Comparison of ENCODE assay signal across 8 cellular contexts in genomic region chr17:42997984-42998938, GRCh38. TPM values are rescaled to one million over a fixed set of nuclear protein-coding genes. Genes with fewer than 3 reads are reported as not detected.
DNase-seq lines count a peak whose midpoint lies in the region; ATAC-seq and TF ChIP-seq lines count a peak whose summit lies in the region.

Gene RPL27 (plus strand): TSS chr17:42998419. CDS start chr17:42998751, 332 bp downstream.

- intact Hi-C loops in activated T-helper 2 cell treated with anti-CD3 and anti-CD28 coated beads, Interferon-gamma antibody, Interleukin-2, Interleukin-4, amounts not matched to agents 10 μg/mL and 5 μg/mL and 100 μg/mL, durations not matched to agents 14 hours and 24 hours and 36 hours (cut with micrococcal nuclease), result loop anchor here (1.0 to 10.0 kb wide), 5 partner anchors 8 to 423 kb away; partner anchors contain the start of genes AARSD1, IFI35, NBR1 and PSMC3IP

- H2AFZ ChIP-seq in GM23338, result peak within 1 kb of the TSS; percentile 74; the same call in 1 of the 2 replicates

- H3K27ac ChIP-seq in GM23338 (ENCODE audit: low read depth) (peak within 1 kb of the TSS; percentile 88), RWPE1 (peak within 1 kb of the TSS; percentile 89)

- H3K4me3 Mint-ChIP-seq in GM23338, result peak within 1 kb of the TSS; percentile 98
- H3K4me3 Mint-ChIP-seq in activated T-helper 2 cell treated with anti-CD3 and anti-CD28 coated beads, Interferon-gamma antibody, Interleukin-2, Interleukin-4, amounts not matched to agents 10 μg/mL and 5 μg/mL and 100 μg/mL, durations not matched to agents 14 hours and 24 hours and 36 hours (ENCODE audit: low read depth), result peak within 1 kb of the TSS; percentile 93
- H3K4me3 Mint-ChIP-seq in natural killer cell treated with Interleukin-12 subunit alpha and Interleukin-12 subunit beta and Interleukin-15 and Interleukin-18, amount 100 ng/mL, for 72 hours, result peak within 1 kb of the TSS; percentile 88
- H3K4me3 Mint-ChIP-seq in stimulated activated naive CD8-positive, alpha-beta T cell treated with anti-CD3 and anti-CD28 coated beads, Interleukin-15, Interleukin-2, amounts not matched to agents 100 ng/mL and 50 ng/mL, for 24 hours, result peak within 1 kb of the TSS; percentile 98

- peak within 1 kb of the TSS; percentile 99 for H3K27ac Mint-ChIP-seq in GM23338
- H3K27ac Mint-ChIP-seq in activated T-helper 2 cell treated with anti-CD3 and anti-CD28 coated beads, Interferon-gamma antibody, Interleukin-2, Interleukin-4, amounts not matched to agents 10 μg/mL and 5 μg/mL and 100 μg/mL, durations not matched to agents 14 hours and 24 hours and 36 hours, result peak within 1 kb of the TSS; percentile 97
- H3K27ac Mint-ChIP-seq in natural killer cell treated with Interleukin-12 subunit alpha and Interleukin-12 subunit beta and Interleukin-15 and Interleukin-18, amount 100 ng/mL, for 72 hours, result peak within 1 kb of the TSS; percentile 95 to 96
- H3K27ac Mint-ChIP-seq in stimulated activated naive CD8-positive, alpha-beta T cell treated with anti-CD3 and anti-CD28 coated beads, Interleukin-15, Interleukin-2, amounts not matched to agents 100 ng/mL and 50 ng/mL, for 24 hours, result peak within 1 kb of the TSS; percentile 99

- peak within 1 kb of the TSS; percentile 73 for H3K4me3 ChIP-seq in GM23338

- peaks cover 13% of the 10 kb centered on the region for H3K4me1 ChIP-seq in GM23338 (ENCODE audit: insufficient read depth)

- peaks cover 15% of the 10 kb centered on the region for H3K4me1 Mint-ChIP-seq in GM23338
- H3K4me1 Mint-ChIP-seq in activated T-helper 2 cell treated with anti-CD3 and anti-CD28 coated beads, Interferon-gamma antibody, Interleukin-2, Interleukin-4, amounts not matched to agents 10 μg/mL and 5 μg/mL and 100 μg/mL, durations not matched to agents 14 hours and 24 hours and 36 hours (ENCODE audit: low read depth), result peaks cover 22% of the 10 kb centered on the region
- H3K4me1 Mint-ChIP-seq in natural killer cell treated with Interleukin-12 subunit alpha and Interleukin-12 subunit beta and Interleukin-15 and Interleukin-18, amount 100 ng/mL, for 72 hours (ENCODE audit: low read depth in 2 of 2), result peaks cover 22 to 23% of the 10 kb centered on the region in 2 donors
- H3K4me1 Mint-ChIP-seq in stimulated activated naive CD8-positive, alpha-beta T cell treated with anti-CD3 and anti-CD28 coated beads, Interleukin-15, Interleukin-2, amounts not matched to agents 100 ng/mL and 50 ng/mL, for 24 hours (ENCODE audit: low read depth), result peaks cover 46% of the 10 kb centered on the region

- H3K27me3 Mint-ChIP-seq in GM23338 (ENCODE audit: insufficient read depth, low read depth, poor library complexity), result peaks cover 23% of the 10 kb centered on the region
- no peaks in the 10 kb centered on the region for H3K27me3 Mint-ChIP-seq in activated T-helper 2 cell treated with anti-CD3 and anti-CD28 coated beads, Interferon-gamma antibody, Interleukin-2, Interleukin-4, amounts not matched to agents 10 μg/mL and 5 μg/mL and 100 μg/mL, durations not matched to agents 14 hours and 24 hours and 36 hours (ENCODE audit: low read depth)
- H3K27me3 Mint-ChIP-seq in natural killer cell treated with Interleukin-12 subunit alpha and Interleukin-12 subunit beta and Interleukin-15 and Interleukin-18, amount 100 ng/mL, for 72 hours, result no peaks in the 10 kb centered on the region
- no peaks in the 10 kb centered on the region for H3K27me3 Mint-ChIP-seq in stimulated activated naive CD8-positive, alpha-beta T cell treated with anti-CD3 and anti-CD28 coated beads, Interleukin-15, Interleukin-2, amounts not matched to agents 100 ng/mL and 50 ng/mL, for 24 hours

- H3K9me2 ChIP-seq in GM23338 (ENCODE audit: insufficient read depth), result no peaks in the 10 kb centered on the region

- peaks cover 50% of the 10 kb centered on the region for H3F3A ChIP-seq in GM23338 (replicated peaks; ENCODE audit: low read depth)

- H3K9me3 Mint-ChIP-seq in GM23338, result no peaks in the 10 kb centered on the region
- H3K9me3 Mint-ChIP-seq in activated T-helper 2 cell treated with anti-CD3 and anti-CD28 coated beads, Interferon-gamma antibody, Interleukin-2, Interleukin-4, amounts not matched to agents 10 μg/mL and 5 μg/mL and 100 μg/mL, durations not matched to agents 14 hours and 24 hours and 36 hours, result no peaks in the 10 kb centered on the region
- no peaks in the 10 kb centered on the region for H3K9me3 Mint-ChIP-seq in natural killer cell treated with Interleukin-12 subunit alpha and Interleukin-12 subunit beta and Interleukin-15 and Interleukin-18, amount 100 ng/mL, for 72 hours
- no peaks in the 10 kb centered on the region for H3K9me3 Mint-ChIP-seq in stimulated activated naive CD8-positive, alpha-beta T cell treated with anti-CD3 and anti-CD28 coated beads, Interleukin-15, Interleukin-2, amounts not matched to agents 100 ng/mL and 50 ng/mL, for 24 hours

- peaks cover 58% of the 10 kb centered on the region for H3K36me3 Mint-ChIP-seq in GM23338 (ENCODE audit: low read depth)
- peaks cover 67% of the 10 kb centered on the region for H3K36me3 Mint-ChIP-seq in activated T-helper 2 cell treated with anti-CD3 and anti-CD28 coated beads, Interferon-gamma antibody, Interleukin-2, Interleukin-4, amounts not matched to agents 10 μg/mL and 5 μg/mL and 100 μg/mL, durations not matched to agents 14 hours and 24 hours and 36 hours (ENCODE audit: low read depth)
- peaks cover 19% of the 10 kb centered on the region for H3K36me3 Mint-ChIP-seq in natural killer cell treated with Interleukin-12 subunit alpha and Interleukin-12 subunit beta and Interleukin-15 and Interleukin-18, amount 100 ng/mL, for 72 hours
- H3K36me3 Mint-ChIP-seq in stimulated activated naive CD8-positive, alpha-beta T cell treated with anti-CD3 and anti-CD28 coated beads, Interleukin-15, Interleukin-2, amounts not matched to agents 100 ng/mL and 50 ng/mL, for 24 hours (ENCODE audit: low read depth), result peaks cover 60% of the 10 kb centered on the region

- DNase-seq in EH (ENCODE audit: low read depth) (peak; percentile 100), GM23338 (ENCODE audit: low spot score) (peak; percentile 100), RWPE1 (ENCODE audit: low spot score) (peak; percentile 94), fibroblast of peridontal ligament (ENCODE audit: extremely low read depth) (peak; percentile 100)
- peak; percentile 97 for DNase-seq in activated T-helper 2 cell treated with anti-CD3 and anti-CD28 coated beads, Interferon-gamma antibody, Interleukin-2, Interleukin-4, amounts not matched to agents 10 μg/mL and 5 μg/mL and 100 μg/mL, durations not matched to agents 14 hours and 24 hours and 36 hours (ENCODE audit: low spot score)
- DNase-seq in natural killer cell treated with Interleukin-12 subunit alpha and Interleukin-12 subunit beta and Interleukin-15 and Interleukin-18, amount 100 ng/mL, for 72 hours (ENCODE audit: low spot score), result peak; percentile 98

- peak within 1 kb of the TSS; percentile 99 for H3K4me2 ChIP-seq in GM23338

- peak; percentile 75 to 78 for TF ChIP-seq CTCF in GM23338 (conservative IDR thresholded peaks at IDR 0.05; ENCODE audit: low read depth in 2 of 2)
- peak; percentile 86 for TF ChIP-seq CTCF in LNCAP (IDR thresholded peaks at IDR 0.05)
- TF ChIP-seq CTCF in RWPE1 (conservative IDR thresholded peaks at IDR 0.05; ENCODE audit: low read depth), result peak; percentile 84

- peak; percentile 94 for ATAC-seq in GM23338
- ATAC-seq in natural killer cell treated with Interleukin-12 subunit alpha and Interleukin-12 subunit beta and Interleukin-15 and Interleukin-18, amount 100 ng/mL, for 72 hours, result peak; percentile 98

- CTCF ChIA-PET in RWPE1 (lab: Yijun Ruan, JAX), result interaction anchor here (0.6 to 1.2 kb wide), 6 partner anchors 11 to 173 kb away, joined by 3 to 5 read pairs (median 3); partner anchors contain the start of genes PTGES3L and RUNDC1

- peaks cover 32% of the 10 kb centered on the region for H4K20me1 ChIP-seq in GM23338 (replicated peaks; ENCODE audit: insufficient read depth)

- H3K27me3 ChIP-seq in GM23338 (ENCODE audit: insufficient read depth), result no peaks in the 10 kb centered on the region

- peaks cover 43% of the 10 kb centered on the region for H3K36me3 ChIP-seq in GM23338 (ENCODE audit: insufficient read depth)

- POLR2A ChIA-PET in RWPE1 (lab: Yijun Ruan, JAX; ENCODE audit: low non-redundant PET), result interaction anchor here (0.5 to 1.5 kb wide), 6 partner anchors 11 to 457 kb away, joined by 3 to 5 read pairs (median 4); partner anchors contain the start of gene PSME3

- H3K79me2 ChIP-seq in GM23338 (replicated peaks; ENCODE audit: insufficient read depth), result peaks cover 21% of the 10 kb centered on the region

TF ChIP-seq in GM23338, 12 proteins besides CTCF, POLR2A, EP300 and RAD21 (continues in another document):
- TF ChIP-seq POLR2AphosphoS5 (IDR thresholded peaks at IDR 0.05; ENCODE audit: low read depth), result peak; percentile 78
- no peak for TF ChIP-seq STAT1 (IDR thresholded peaks at IDR 0.05; ENCODE audit: unreplicated experiment)
- TF ChIP-seq CREB1 (CRISPR knock-in tag; IDR thresholded peaks at IDR 0.05; ENCODE audit: low read depth), result peak; percentile 95
- TF ChIP-seq ETS1 (IDR thresholded peaks at IDR 0.05), result peak; percentile 94
- peak; percentile 26; the same call in 1 of the 2 replicates for TF ChIP-seq NANOG (IDR thresholded peaks at IDR 0.05; ENCODE audit: borderline replicate concordance)
- no peak for TF ChIP-seq JUNB (IDR thresholded peaks at IDR 0.05; ENCODE audit: unreplicated experiment)
- TF ChIP-seq ZNF114 (CRISPR knock-in tag; IDR thresholded peaks at IDR 0.05), result no peak

RNA-seq across cellular contexts. Expression of gene RPL27, which starts in this region (rescaled TPM):
- total RNA-seq in GM23338 (2014; rRNA removed; shearing (Covaris generic)), result 1,307 and 1,784 TPM in 2 replicates
- 2,722 and 2,793 TPM in 2 replicates for polyA plus RNA-seq in GM23338 (2016; fragmentation: Nextera tagmentation; extraction: Ambion mirVana)
- 1,137 and 1,172 TPM in 2 replicates for total RNA-seq in activated T-helper 2 cell treated with anti-CD3 and anti-CD28 coated beads, Interferon-gamma antibody, Interleukin-2, Interleukin-4, amounts not matched to agents 10 μg/mL and 5 μg/mL and 100 μg/mL, durations not matched to agents 14 hours and 24 hours and 36 hours
- total RNA-seq in natural killer cell treated with Interleukin-12 subunit alpha and Interleukin-12 subunit beta and Interleukin-15 and Interleukin-18, amount 100 ng/mL, for 72 hours, result 100 to 1,000 TPM; 619 to 763 TPM

Comparison
In these comparisons a context has a peak if more than half of its experiments do, and no peak if none do; other contexts are left out.
1. Peak in every context shown above with its lines: DNase-seq, ATAC-seq, H3K4me3 ChIP-seq and H3K27ac ChIP-seq.